Comparison of ENCODE assay signal across 14 cellular contexts in the genomic region with DNA sequence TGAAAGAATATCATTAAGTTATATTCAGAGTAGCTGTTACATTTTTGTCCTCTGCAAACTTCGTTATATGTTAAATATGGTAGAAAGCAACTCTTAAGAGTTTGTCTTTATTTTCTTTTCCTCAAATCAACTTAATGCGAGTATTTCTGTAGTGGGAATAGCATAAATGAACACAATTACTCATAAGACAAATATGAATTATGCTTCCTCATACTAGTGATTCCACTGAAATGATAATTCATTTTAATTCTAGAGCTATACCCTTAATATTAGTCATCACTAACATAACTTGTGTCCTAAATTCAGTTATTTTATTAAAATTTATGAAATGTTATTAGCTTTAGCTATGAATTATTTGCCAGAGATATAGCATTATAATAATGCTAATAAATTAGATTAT.
DNase-seq lines count a peak whose midpoint lies in the region; ATAC-seq, FAIRE-seq and TF ChIP-seq lines count a peak whose summit lies in the region.
"Had no signal": no experiment of that assay in that cellular context is flagged by ENCODE, and none has a peak within 500 bp of the region (broad histone marks: within the 10 kb centered on the region; RNA-seq: fewer than 3 reads in every experiment).

No MANE protein-coding gene starts in this region.

- H3K4me1 ChIP-seq in HCT116 (ENCODE audit: control insufficient read depth in 1 of 2, insufficient read depth in 2 of 2, low read length in 2 of 2) (no peaks in the 10 kb centered on the region), endothelial cell of umbilical vein (ENCODE audit: control insufficient read depth, extremely low read depth, insufficient read depth, low read length) (no peaks in the 10 kb centered on the region)
- H3K4me1 ChIP-seq: A549, Caco-2 had no signal

- FAIRE-seq in endothelial cell of umbilical vein (lab: Jason Lieb, UNC) = no peak
- FAIRE-seq: A549, GM12878, GM18507, H54 had no signal

- no peaks in the 10 kb centered on the region for H3K79me2 ChIP-seq in HCT116 (ENCODE audit: insufficient read depth, low read length)
- H3K79me2 ChIP-seq in endothelial cell of umbilical vein (ENCODE audit: control insufficient read depth, insufficient read depth, low read length) = no peaks in the 10 kb centered on the region

- no peaks in the 10 kb centered on the region for H4K20me1 ChIP-seq in HCT116 (ENCODE audit: insufficient read depth)
- H4K20me1 ChIP-seq in endothelial cell of umbilical vein (replicated peaks; ENCODE audit: control insufficient read depth, extremely low read depth, insufficient read depth, low read length) = no peaks in the 10 kb centered on the region

- POLR2A ChIA-PET in HCT116 (lab: Charles Lee) = no interaction called here
- POLR2A ChIA-PET in endothelial cell of umbilical vein (lab: Charles Lee) = no interaction called here

- H3K9me3 ChIP-seq in HCT116 (ENCODE audit: control insufficient read depth in 1 of 2, insufficient read depth in 1 of 2, low read depth in 1 of 2, low read length in 2 of 2) (no peaks in the 10 kb centered on the region), endothelial cell of umbilical vein (replicated peaks; ENCODE audit: control insufficient read depth, insufficient read depth, low read length) (no peaks in the 10 kb centered on the region)
- H3K9me3 ChIP-seq: A549, Caco-2 had no signal

- no peak overlapping the region for H3K4me2 ChIP-seq in HCT116 (ENCODE audit: low read length)
- H3K4me2 ChIP-seq in endothelial cell of umbilical vein (ENCODE audit: insufficient read depth, low read length) = no peak overlapping the region
- H3K4me2 ChIP-seq: A549 had no signal

- H3K9me1 ChIP-seq in endothelial cell of umbilical vein (replicated peaks; ENCODE audit: control insufficient read depth, extremely low read depth, insufficient read depth, low read length) = no peaks in the 10 kb centered on the region

- H3K9me2 ChIP-seq in HCT116 (ENCODE audit: insufficient read depth) = no peaks in the 10 kb centered on the region

- intact Hi-C loops in HCT116 (cut with micrococcal nuclease) = no loop called here
- intact Hi-C loops in endothelial cell of umbilical vein (cut with micrococcal nuclease) = no loop called here

- H3K27me3 ChIP-seq in HCT116 (ENCODE audit: insufficient read depth, low read length) (no peaks in the 10 kb centered on the region), endothelial cell of umbilical vein (ENCODE audit: control insufficient read depth in 2 of 2, insufficient read depth in 2 of 2, low read length in 2 of 2) (no peaks in the 10 kb centered on the region)

- DNase-seq in HCT116 (ENCODE audit: low read depth, low spot score) (no peak), NCI-H226 (peak; percentile 24), endothelial cell of umbilical vein (ENCODE audit: low read depth, low spot score) (no peak), kidney tubule cell (ENCODE audit: low spot score) (peak; percentile 5), NCI-H748 treated with DMSO at 0.1 percent for 48 hours (lab: John Stamatoyannopoulos, UW) (no peak), substantia nigra (lab: John Stamatoyannopoulos, UW) (no peak), COLO829 (ENCODE audit: low spot score) (no peak)
- DNase-seq: Caco-2; CD8-positive, alpha-beta T cell; GM23248 had no signal

- RAD21 ChIA-PET in HCT116 (lab: Charles Lee; ENCODE audit: low non-redundant PET in 1 of 2, low total read pairs in 2 of 2, uncharacterized antibody in 2 of 2, unreplicated experiment in 2 of 2) = no interaction called here

- H2AFZ ChIP-seq in HCT116 (ENCODE audit: low read depth, low read length, poor library complexity, severe bottlenecking) = no peak overlapping the region
- H2AFZ ChIP-seq in endothelial cell of umbilical vein (ENCODE audit: low read depth, low read length) = no peak overlapping the region
- H2AFZ ChIP-seq: GM23248 had no signal

- ATAC-seq in HCT116 = no peak
- ATAC-seq: A549; CD8-positive, alpha-beta T cell; GM12878 had no signal

- H3K36me3 ChIP-seq in HCT116 (ENCODE audit: control insufficient read depth in 1 of 2, insufficient read depth in 2 of 2, low read length in 2 of 2) (no peaks in the 10 kb centered on the region), endothelial cell of umbilical vein (ENCODE audit: control insufficient read depth in 2 of 2, extremely low read depth in 1 of 2, insufficient read depth in 2 of 2, low read length in 2 of 2) (no peaks in the 10 kb centered on the region)

- TF ChIP-seq CTCF in HCT116 (IDR thresholded peaks at IDR 0.05 in 2 of 3, conservative IDR thresholded peaks at IDR 0.05 in 1 of 3; ENCODE audit: borderline replicate concordance in 1 of 3, insufficient read depth in 1 of 3, low read depth in 2 of 3, low read length in 2 of 3) (no peak), endothelial cell of umbilical vein (IDR thresholded peaks at IDR 0.05; ENCODE audit: extremely low read depth in 1 of 2, insufficient read depth in 1 of 2, low read depth in 1 of 2, low read length in 2 of 2) (no peak)

- BruUV-seq in HCT116 (replicated peaks; lab: Mats Ljungman, UMichigan) (no TSS peak), endothelial cell of umbilical vein (replicated peaks; lab: Mats Ljungman, UMichigan) (no TSS peak)

- CTCF ChIA-PET in HCT116 (lab: Charles Lee) = no interaction called here
- CTCF ChIA-PET in endothelial cell of umbilical vein (lab: Charles Lee) = interaction anchor here (0.5 kb wide), 1 partner anchor 1135 kb away, joined by 3 read pairs; no protein-coding TSS in a partner anchor

- no peak for TF ChIP-seq POLR2A in HCT116 (IDR thresholded peaks at IDR 0.05; ENCODE audit: borderline replicate concordance, extremely low read depth, insufficient read depth, insufficient read length)
- no peak for TF ChIP-seq POLR2A in endothelial cell of umbilical vein (IDR thresholded peaks at IDR 0.05; ENCODE audit: low read depth, low read length)

- H3K9ac ChIP-seq in HCT116 (ENCODE audit: low read length) (no peak overlapping the region), endothelial cell of umbilical vein (replicated peaks; ENCODE audit: extremely low read depth, insufficient read depth, low read length) (no peak overlapping the region)
- H3K9ac ChIP-seq: GM23248 had no signal

- H3K27ac ChIP-seq in HCT116 (ENCODE audit: low read depth, low read length) (no peak overlapping the region), endothelial cell of umbilical vein (ENCODE audit: insufficient read depth, low read depth, low read length) (no peak overlapping the region), substantia nigra (ENCODE audit: low read depth, low read length, poor library complexity, severe bottlenecking) (no peak overlapping the region)
- H3K27ac ChIP-seq: A549, GM23248 had no signal

- no peak overlapping the region for H3K4me3 ChIP-seq in HCT116 (replicated peaks in 1 of 2; ENCODE audit: low read depth in 1 of 2, low read length in 2 of 2)
- H3K4me3 ChIP-seq in endothelial cell of umbilical vein (replicated peaks in 1 of 3; ENCODE audit: insufficient read depth in 1 of 3, low read depth in 1 of 3, low read length in 3 of 3) = no peak overlapping the region
- H3K4me3 ChIP-seq: A549, GM12878, GM23248 had no signal

- dilution Hi-C loops in endothelial cell of umbilical vein (cut with MboI; ENCODE audit: extremely low pct_ligation_motif_present, low sequenced_read_pairs) = no loop called here

- TF ChIP-seq RAD21 in HCT116 (IDR thresholded peaks at IDR 0.05; ENCODE audit: low read depth) = no peak

TF ChIP-seq in HCT116, 20 proteins besides CTCF, POLR2A, EP300 and RAD21 (continues in another document):
- TF ChIP-seq FOSL1 (IDR thresholded peaks at IDR 0.05; ENCODE audit: low read depth) = 0 out of 2 replicates have a peak, but pooled peaks have one; percentile 13

TF ChIP-seq in endothelial cell of umbilical vein, 7 proteins besides CTCF, POLR2A, EP300 and RAD21:
- TF ChIP-seq EZH2 (IDR thresholded peaks at IDR 0.05; ENCODE audit: borderline replicate concordance, low read depth, low read length, severe bottlenecking) (no peak), FOS (IDR thresholded peaks at IDR 0.05; ENCODE audit: borderline replicate concordance, insufficient read depth, low read length) (peak; percentile 21)
TF ChIP-seq in endothelial cell of umbilical vein: peak in this region for 1.

Comparison
In these comparisons a context has a peak if more than half of its experiments do, and no peak if none do; other contexts are left out.
1. DNase-seq: peak in NCI-H226 (single experiment) and kidney tubule cell (single experiment); none in HCT116 (single experiment), endothelial cell of umbilical vein (single experiment), NCI-H748 treated with DMSO at 0.1 percent for 48 hours (single experiment), substantia nigra (0 of 49) and COLO829 (single experiment).